In genomic region chr16:77111057-77111456, GRCh38 we compare ENCODE assay signal across 21 cellular contexts.
"Had no signal": no experiment of that assay in that cellular context is flagged by ENCODE, and none has a peak within 500 bp of the region (broad histone marks: within the 10 kb centered on the region; RNA-seq: fewer than 3 reads in every experiment).

No MANE protein-coding gene starts in this region.

- H3K4me3 ChIP-seq: PC-9 had no signal

- ATAC-seq: activated CD8-positive, alpha-beta memory T cell treated with anti-CD3 and anti-CD28 coated beads, Interleukin-2, amount 10 ng/mL, durations not matched to agents 7 days and 5 days; T-helper 17 cell; WTC11 had no signal

- H3K27ac ChIP-seq: PC-9 had no signal

- DNase-seq: activated CD4-positive, alpha-beta T cell treated with anti-CD3 and anti-CD28 coated beads for 48 hours; activated CD4-positive, alpha-beta T cell treated with anti-CD3 and anti-CD28 coated beads, Interleukin-2, amount 50 U/mL, for 4 hours; activated CD4-positive, CD25-positive, alpha-beta regulatory T cell treated with anti-CD3 and anti-CD28 coated beads, Interleukin-2, amount 50 U/mL, for 72 hours; activated CD8-positive, alpha-beta memory T cell treated with anti-CD3 and anti-CD28 coated beads, Interleukin-2, amount 10 ng/mL, durations not matched to agents 7 days and 5 days; activated effector memory CD4-positive, alpha-beta T cell treated with Interleukin-2 at 50 U/mL for 16 hours; activated naive CD4-positive, alpha-beta T cell; activated T-cell treated with anti-CD3 and anti-CD28 coated beads, Interleukin-2, amount 50 U/mL, for 24 hours; amygdala; MM.1S; NCI-H1105; NCI-H1436; NCI-H187 treated with DMSO at 0.1 percent for 48 hours; NCI-H2081 treated with DMSO at 0.1 percent for 48 hours; NCI-H2171; NCI-H226; NCI-H82; PC-9; SHP77 treated with DMSO at 0.1 percent for 48 hours; T-helper 17 cell; T-helper 9 cell had no signal
